In the genomic region with DNA sequence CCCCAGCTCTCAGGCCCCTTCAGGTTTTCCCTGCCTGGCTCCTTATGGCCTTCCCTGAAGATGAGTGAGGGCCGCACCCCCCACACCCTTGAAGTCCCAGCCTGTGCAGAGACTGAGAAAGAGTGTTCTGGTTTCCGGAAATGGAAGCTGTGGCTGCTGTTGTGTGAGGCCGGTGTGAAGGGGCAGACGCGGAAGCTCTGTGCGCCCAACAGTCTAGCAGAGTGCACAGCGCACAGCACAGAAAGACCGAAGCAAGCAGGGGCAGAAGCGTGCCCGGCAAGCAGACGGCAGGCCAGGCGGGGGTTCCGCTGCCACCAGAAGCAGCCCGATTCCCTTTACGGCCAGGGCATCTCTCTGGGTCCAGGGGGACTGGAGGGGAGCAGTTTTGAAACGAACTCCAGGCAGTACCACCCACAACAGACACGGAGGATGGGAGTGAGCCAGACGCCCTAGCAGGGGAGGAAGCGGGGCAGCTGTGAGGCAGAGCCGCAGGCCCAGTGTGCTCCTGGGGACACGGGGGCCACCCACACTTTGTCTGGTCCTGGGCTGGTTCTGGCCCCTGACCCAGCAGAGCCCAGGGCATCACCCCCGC, we compare ENCODE assay signal across 21 cellular contexts. TPM values are rescaled to one million over a fixed set of nuclear protein-coding genes. Genes with fewer than 3 reads are reported as not detected.
DNase-seq lines count a peak whose midpoint lies in the region; ATAC-seq and TF ChIP-seq lines count a peak whose summit lies in the region.
"Had no signal": no experiment of that assay in that cellular context is flagged by ENCODE, and none has a peak within 500 bp of the region (broad histone marks: within the 10 kb centered on the region; RNA-seq: fewer than 3 reads in every experiment).

No MANE protein-coding gene starts in this region.

- H3K4me1 ChIP-seq in CD8-positive, alpha-beta memory T cell (ENCODE audit: insufficient read depth, low read length), result no peaks in the 10 kb centered on the region
- no peaks in the 10 kb centered on the region for H3K4me1 ChIP-seq in mucosa of descending colon (ENCODE audit: low read depth)
- H3K4me1 ChIP-seq: HAP-1, right atrium auricular region had no signal

- H3K36me3 Mint-ChIP-seq in activated CD4-positive, alpha-beta T cell treated with anti-CD3 and anti-CD28 coated beads, Interleukin-2, amount 10 ng/mL, durations not matched to agents 24 days and 14 days (ENCODE audit: low read depth), result no peaks in the 10 kb centered on the region
- no peaks in the 10 kb centered on the region for H3K36me3 Mint-ChIP-seq in CD8-positive, alpha-beta memory T cell
- H3K36me3 Mint-ChIP-seq in CD14-positive monocyte, result no peaks in the 10 kb centered on the region

- H3K27me3 Mint-ChIP-seq in activated CD4-positive, alpha-beta T cell treated with anti-CD3 and anti-CD28 coated beads, Interleukin-2, amount 10 ng/mL, durations not matched to agents 24 days and 14 days, result no peaks in the 10 kb centered on the region
- H3K27me3 Mint-ChIP-seq in CD8-positive, alpha-beta memory T cell, result peaks cover 0 to 2% of the 10 kb centered on the region in 2 donors
- H3K27me3 Mint-ChIP-seq in CD14-positive monocyte (ENCODE audit: low read depth in 3 of 3), result no peaks in the 10 kb centered on the region

- POLR2A ChIA-PET in CD8-positive, alpha-beta memory T cell (lab: Charles Lee), result no interaction called here

- peak; percentile 19 for ATAC-seq in mucosa of descending colon
- ATAC-seq: left lobe of liver had no signal

- DNase-seq in activated CD4-positive, alpha-beta T cell treated with anti-CD3 and anti-CD28 coated beads, Interleukin-2, amount 10 ng/mL, durations not matched to agents 24 days and 14 days, result no peak
- DNase-seq in activated CD4-positive, alpha-beta T cell treated with anti-CD3 and anti-CD28 coated beads for 4 hours, result no peak
- DNase-seq in CD8-positive, alpha-beta memory T cell, result no peak
- DNase-seq in UCSD-AML1 (lab: John Stamatoyannopoulos, UW; ENCODE audit: unreplicated experiment) (peak; percentile 60), mucosa of descending colon (no peak), HT-29 (ENCODE audit: low spot score) (no peak), CD14-positive monocyte (ENCODE audit: low spot score) (no peak), DMS 273 (lab: John Stamatoyannopoulos, UW; ENCODE audit: unreplicated experiment) (no peak)
- DNase-seq: activated CD4-positive, alpha-beta T cell treated with anti-CD3 and anti-CD28 coated beads for 1 hour; cortex of kidney; foreskin melanocyte; NCI-H1436 treated with DMSO at 0.1 percent for 48 hours; occipital lobe; SHP77; stimulated activated naive CD4-positive, alpha-beta T cell treated with Interleukin-2 at 50 U/mL for 16 hours had no signal

- TF ChIP-seq CTCF in mucosa of descending colon (IDR thresholded peaks at IDR 0.05), result no peak
- no peak for TF ChIP-seq CTCF in CD14-positive monocyte (IDR thresholded peaks at IDR 0.05)

- H3K36me3 ChIP-seq in CD8-positive, alpha-beta memory T cell (ENCODE audit: insufficient read depth, low read length), result no peaks in the 10 kb centered on the region
- H3K36me3 ChIP-seq in mucosa of descending colon (ENCODE audit: low read depth), result no peaks in the 10 kb centered on the region
- H3K36me3 ChIP-seq: HAP-1, right atrium auricular region had no signal

- H3K4me3 ChIP-seq in CD8-positive, alpha-beta memory T cell (ENCODE audit: low read length), result no peak overlapping the region
- no peak overlapping the region for H3K4me3 ChIP-seq in mucosa of descending colon
- H3K4me3 ChIP-seq: HAP-1, right atrium auricular region had no signal

- CTCF ChIA-PET in CD8-positive, alpha-beta memory T cell (lab: Charles Lee), result no interaction called here

- no peak overlapping the region for H3K27ac ChIP-seq in CD8-positive, alpha-beta memory T cell (ENCODE audit: low read depth, low read length)
- H3K27ac ChIP-seq: right atrium auricular region had no signal

- H3K27me3 ChIP-seq in CD8-positive, alpha-beta memory T cell (ENCODE audit: insufficient read depth, low read length, poor library complexity, severe bottlenecking), result no peaks in the 10 kb centered on the region
- H3K27me3 ChIP-seq: right atrium auricular region had no signal

- no peaks in the 10 kb centered on the region for H3K9me3 Mint-ChIP-seq in activated CD4-positive, alpha-beta T cell treated with anti-CD3 and anti-CD28 coated beads, Interleukin-2, amount 10 ng/mL, durations not matched to agents 24 days and 14 days
- H3K9me3 Mint-ChIP-seq in CD8-positive, alpha-beta memory T cell, result no peaks in the 10 kb centered on the region
- H3K9me3 Mint-ChIP-seq in CD14-positive monocyte, result no peaks in the 10 kb centered on the region

- H3K4me1 Mint-ChIP-seq in activated CD4-positive, alpha-beta T cell treated with anti-CD3 and anti-CD28 coated beads, Interleukin-2, amount 10 ng/mL, durations not matched to agents 24 days and 14 days, result no peaks in the 10 kb centered on the region
- peaks cover 0 to 4% (median 4%) of the 10 kb centered on the region in 3 donors for H3K4me1 Mint-ChIP-seq in CD8-positive, alpha-beta memory T cell
- no peaks in the 10 kb centered on the region for H3K4me1 Mint-ChIP-seq in CD14-positive monocyte

- intact Hi-C loops in activated CD4-positive, alpha-beta T cell treated with anti-CD3 and anti-CD28 coated beads, Interleukin-2, amount 10 ng/mL, durations not matched to agents 24 days and 14 days (cut with micrococcal nuclease), result no loop called here
- intact Hi-C loops in mucosa of descending colon (cut with DNase I, micrococcal nuclease), result no loop called here
- intact Hi-C loops in CD14-positive monocyte (cut with micrococcal nuclease), result no loop called here

- peak overlapping the region; percentile 11 for H3K27ac Mint-ChIP-seq in activated CD4-positive, alpha-beta T cell treated with anti-CD3 and anti-CD28 coated beads, Interleukin-2, amount 10 ng/mL, durations not matched to agents 24 days and 14 days
- H3K27ac Mint-ChIP-seq in CD8-positive, alpha-beta memory T cell, result peak overlapping the region in 6 of 8 donors; percentile 35 to 84 (median 70)
- H3K27ac Mint-ChIP-seq in CD14-positive monocyte, result no peak overlapping the region

- H3K4me3 Mint-ChIP-seq in activated CD4-positive, alpha-beta T cell treated with anti-CD3 and anti-CD28 coated beads, Interleukin-2, amount 10 ng/mL, durations not matched to agents 24 days and 14 days, result no peak overlapping the region
- H3K4me3 Mint-ChIP-seq in CD8-positive, alpha-beta memory T cell, result peak overlapping the region in 6 of 7 donors; percentile 60 to 88 (median 69)
- H3K4me3 Mint-ChIP-seq in CD14-positive monocyte, result no peak overlapping the region

- H3K9me3 ChIP-seq in CD8-positive, alpha-beta memory T cell (ENCODE audit: low read length), result no peaks in the 10 kb centered on the region
- no peaks in the 10 kb centered on the region for H3K9me3 ChIP-seq in mucosa of descending colon
- H3K9me3 ChIP-seq: HAP-1, right atrium auricular region had no signal

RNA-seq across cellular contexts. Expression of a gene that starts 16.7 kb away (rescaled TPM):
- not detected in 2 replicates for total RNA-seq in activated CD4-positive, alpha-beta T cell treated with anti-CD3 and anti-CD28 coated beads, Interleukin-2, amount 10 ng/mL, durations not matched to agents 24 days and 14 days
- total RNA-seq in CD8-positive, alpha-beta memory T cell, result not detected
- polyA plus RNA-seq in CD8-positive, alpha-beta memory T cell, result not detected
- 10 to 100 TPM; 23.3 to 61.3 (median 53.7) TPM for total RNA-seq in mucosa of descending colon
- total RNA-seq in HT-29 (2014; rRNA removed; shearing (Covaris generic)), result 0.31 TPM in 1 of 2 replicates, not detected in the other
- not detected for polyA plus RNA-seq in CD14-positive monocyte
- total RNA-seq: mononuclear cell; occipital lobe; right atrium auricular region; T-helper 2 cell treated with Interferon-gamma antibody and Interleukin-4, amounts not matched to agents 100 ng/mL and 5 ng/mL, for 36 hours had no signal

RNA-seq across cellular contexts. Expression of a gene that starts 21.6 kb away (rescaled TPM):
- not detected in 2 replicates for total RNA-seq in activated CD4-positive, alpha-beta T cell treated with anti-CD3 and anti-CD28 coated beads, Interleukin-2, amount 10 ng/mL, durations not matched to agents 24 days and 14 days
- not detected for total RNA-seq in CD8-positive, alpha-beta memory T cell
- polyA plus RNA-seq in CD8-positive, alpha-beta memory T cell, result not detected
- 10 to 100 TPM in 1 of 3 donors, 1 to 10 TPM in 2; 3.7 to 21.0 (median 8.2) TPM for total RNA-seq in mucosa of descending colon
- not detected in 2 replicates for total RNA-seq in HT-29 (2014; rRNA removed; shearing (Covaris generic))
- polyA plus RNA-seq in CD14-positive monocyte, result not detected
- total RNA-seq: Daoy; mononuclear cell; occipital lobe; T-helper 2 cell treated with Interferon-gamma antibody and Interleukin-4, amounts not matched to agents 100 ng/mL and 5 ng/mL, for 36 hours had no signal

RNA-seq across cellular contexts. Expression of a gene that starts 32.2 kb away (rescaled TPM):
- total RNA-seq in activated CD4-positive, alpha-beta T cell treated with anti-CD3 and anti-CD28 coated beads, Interleukin-2, amount 10 ng/mL, durations not matched to agents 24 days and 14 days, result not detected in 2 replicates
- not detected for total RNA-seq in CD8-positive, alpha-beta memory T cell
- not detected for polyA plus RNA-seq in CD8-positive, alpha-beta memory T cell
- total RNA-seq in mucosa of descending colon, result 10 to 100 TPM in 2 of 3 donors, 1 to 10 TPM in 1; 7.8 to 51.7 (median 46.2) TPM
- not detected in 2 replicates for total RNA-seq in HT-29 (2014; rRNA removed; shearing (Covaris generic))
- not detected for polyA plus RNA-seq in CD14-positive monocyte
- total RNA-seq: Daoy; mononuclear cell; occipital lobe; T-helper 2 cell treated with Interferon-gamma antibody and Interleukin-4, amounts not matched to agents 100 ng/mL and 5 ng/mL, for 36 hours had no signal

RNA-seq across cellular contexts. Expression of a gene that starts 47.5 kb away (rescaled TPM):
- not detected in 2 replicates for total RNA-seq in activated CD4-positive, alpha-beta T cell treated with anti-CD3 and anti-CD28 coated beads, Interleukin-2, amount 10 ng/mL, durations not matched to agents 24 days and 14 days
- not detected for total RNA-seq in CD8-positive, alpha-beta memory T cell
- not detected for polyA plus RNA-seq in CD8-positive, alpha-beta memory T cell
- 1 to 10 TPM in 1 of 3 donors, under 1 TPM in 2; 0.35 to 4.3 (median 0.58) TPM for total RNA-seq in mucosa of descending colon
- not detected in 2 replicates for total RNA-seq in HT-29 (2014; rRNA removed; shearing (Covaris generic))
- polyA plus RNA-seq in CD14-positive monocyte, result not detected
- total RNA-seq: Daoy; left lobe of liver; mononuclear cell; occipital lobe; T-helper 2 cell treated with Interferon-gamma antibody and Interleukin-4, amounts not matched to agents 100 ng/mL and 5 ng/mL, for 36 hours had no signal

RNA-seq across cellular contexts. Expression of a gene that starts 55.4 kb away (rescaled TPM):
- total RNA-seq in activated CD4-positive, alpha-beta T cell treated with anti-CD3 and anti-CD28 coated beads, Interleukin-2, amount 10 ng/mL, durations not matched to agents 24 days and 14 days, result 0.05 and 0.07 TPM in 2 replicates
- under 1 TPM; 0.31 to 0.42 TPM for total RNA-seq in CD8-positive, alpha-beta memory T cell
- 0.40 TPM for polyA plus RNA-seq in CD8-positive, alpha-beta memory T cell
- total RNA-seq in mucosa of descending colon, result 100 to 1,000 TPM in 1 of 3 donors, 1 to 10 TPM in 2; 6.0 to 160 (median 9.5) TPM
- total RNA-seq in HT-29 (2014; rRNA removed; shearing (Covaris generic)), result 0.56 and 0.65 TPM in 2 replicates
- polyA plus RNA-seq in CD14-positive monocyte, result not detected

Comparison
In these comparisons a context has a peak if more than half of its experiments do, and no peak if none do; other contexts are left out.
1. H3K27ac Mint-ChIP-seq: peak in activated CD4-positive, alpha-beta T cell treated with anti-CD3 and anti-CD28 coated beads, Interleukin-2, amount 10 ng/mL, durations not matched to agents 24 days and 14 days (single experiment) and CD8-positive, alpha-beta memory T cell (6 of 8); none in CD14-positive monocyte (0 of 7).
2. H3K4me3 Mint-ChIP-seq: peak in CD8-positive, alpha-beta memory T cell (6 of 7); none in activated CD4-positive, alpha-beta T cell treated with anti-CD3 and anti-CD28 coated beads, Interleukin-2, amount 10 ng/mL, durations not matched to agents 24 days and 14 days (single experiment) and CD14-positive monocyte (0 of 2).
3. RNA of a gene that starts 16.7 kb away (total RNA-seq): 23.3 to 61.3 TPM in mucosa of descending colon; 0.31 TPM in HT-29, not detected in activated CD4-positive, alpha-beta T cell treated with anti-CD3 and anti-CD28 coated beads, Interleukin-2, amount 10 ng/mL, durations not matched to agents 24 days and 14 days and not detected in CD8-positive, alpha-beta memory T cell; every median in the first group is over 10 times any median in the second.